In genomic region chr19:35471075-35471474, GRCh38 we compare ENCODE assay signal across 13 cellular contexts. TPM values are rescaled to one million over a fixed set of nuclear protein-coding genes. Genes with fewer than 3 reads are reported as not detected.
"Had no signal": no experiment of that assay in that cellular context is flagged by ENCODE, and none has a peak within 500 bp of the region (broad histone marks: within the 10 kb centered on the region; RNA-seq: fewer than 3 reads in every experiment).

No MANE protein-coding gene starts in this region.

RNA-seq across cellular contexts. Expression of gene KRTDAP, which starts 19.2 kb away (rescaled TPM):
- total RNA-seq: activated B cell treated with CpG ODN at 0.5 μM for 24 hours; activated CD4-positive, alpha-beta memory T cell treated with anti-CD3 and anti-CD28 coated beads for 36 hours; activated CD4-positive, alpha-beta memory T cell treated with anti-CD3 and anti-CD28 coated beads, Interleukin-2, amount 10 ng/mL, durations not matched to agents 7 days and 5 days; activated CD4-positive, alpha-beta T cell treated with anti-CD3 and anti-CD28 coated beads for 36 hours; activated CD4-positive, alpha-beta T cell treated with anti-CD3 and anti-CD28 coated beads, Interleukin-2, amount 10 ng/mL, durations not matched to agents 24 days and 14 days; activated CD4-positive, alpha-beta T cell treated with anti-CD3 and anti-CD28 coated beads, Interleukin-2, amount 10 ng/mL, durations not matched to agents 7 days and 5 days; activated CD8-positive, alpha-beta memory T cell treated with anti-CD3 and anti-CD28 coated beads for 36 hours; activated CD8-positive, alpha-beta memory T cell treated with anti-CD3 and anti-CD28 coated beads, Interleukin-2, amount 10 ng/mL, durations not matched to agents 7 days and 5 days; activated CD8-positive, alpha-beta T cell treated with anti-CD3 and anti-CD28 coated beads for 36 hours; activated CD8-positive, alpha-beta T cell treated with anti-CD3 and anti-CD28 coated beads, Interleukin-2, amount 10 ng/mL, durations not matched to agents 7 days and 5 days; T-helper 1 cell treated with Interleukin-12 subunit alpha and Interleukin-12 subunit beta and Interleukin-4 antibody, amounts not matched to agents 30 ng/mL and 1 ng/mL, for 36 hours; T-helper 17 cell; T-helper 2 cell treated with Interferon-gamma antibody and Interleukin-4, amounts not matched to agents 100 ng/mL and 5 ng/mL, for 36 hours had no signal

RNA-seq across cellular contexts. Expression of gene FFAR2, which starts 23.0 kb away (rescaled TPM):
- total RNA-seq: activated B cell treated with CpG ODN at 0.5 μM for 24 hours; activated CD4-positive, alpha-beta memory T cell treated with anti-CD3 and anti-CD28 coated beads for 36 hours; activated CD4-positive, alpha-beta memory T cell treated with anti-CD3 and anti-CD28 coated beads, Interleukin-2, amount 10 ng/mL, durations not matched to agents 7 days and 5 days; activated CD4-positive, alpha-beta T cell treated with anti-CD3 and anti-CD28 coated beads for 36 hours; activated CD4-positive, alpha-beta T cell treated with anti-CD3 and anti-CD28 coated beads, Interleukin-2, amount 10 ng/mL, durations not matched to agents 24 days and 14 days; activated CD4-positive, alpha-beta T cell treated with anti-CD3 and anti-CD28 coated beads, Interleukin-2, amount 10 ng/mL, durations not matched to agents 7 days and 5 days; activated CD8-positive, alpha-beta memory T cell treated with anti-CD3 and anti-CD28 coated beads for 36 hours; activated CD8-positive, alpha-beta memory T cell treated with anti-CD3 and anti-CD28 coated beads, Interleukin-2, amount 10 ng/mL, durations not matched to agents 7 days and 5 days; activated CD8-positive, alpha-beta T cell treated with anti-CD3 and anti-CD28 coated beads for 36 hours; activated CD8-positive, alpha-beta T cell treated with anti-CD3 and anti-CD28 coated beads, Interleukin-2, amount 10 ng/mL, durations not matched to agents 7 days and 5 days; T-helper 1 cell treated with Interleukin-12 subunit alpha and Interleukin-12 subunit beta and Interleukin-4 antibody, amounts not matched to agents 30 ng/mL and 1 ng/mL, for 36 hours; T-helper 2 cell treated with Interferon-gamma antibody and Interleukin-4, amounts not matched to agents 100 ng/mL and 5 ng/mL, for 36 hours had no signal

RNA-seq across cellular contexts. Expression of gene DMKN, which starts 42.4 kb away (rescaled TPM):
- total RNA-seq: activated CD4-positive, alpha-beta memory T cell treated with anti-CD3 and anti-CD28 coated beads, Interleukin-2, amount 10 ng/mL, durations not matched to agents 7 days and 5 days; activated CD4-positive, alpha-beta T cell treated with anti-CD3 and anti-CD28 coated beads, Interleukin-2, amount 10 ng/mL, durations not matched to agents 24 days and 14 days; activated CD4-positive, alpha-beta T cell treated with anti-CD3 and anti-CD28 coated beads, Interleukin-2, amount 10 ng/mL, durations not matched to agents 7 days and 5 days; activated CD8-positive, alpha-beta memory T cell treated with anti-CD3 and anti-CD28 coated beads, Interleukin-2, amount 10 ng/mL, durations not matched to agents 7 days and 5 days; activated CD8-positive, alpha-beta T cell treated with anti-CD3 and anti-CD28 coated beads, Interleukin-2, amount 10 ng/mL, durations not matched to agents 7 days and 5 days; T-helper 1 cell treated with Interleukin-12 subunit alpha and Interleukin-12 subunit beta and Interleukin-4 antibody, amounts not matched to agents 30 ng/mL and 1 ng/mL, for 36 hours; T-helper 17 cell; T-helper 2 cell treated with Interferon-gamma antibody and Interleukin-4, amounts not matched to agents 100 ng/mL and 5 ng/mL, for 36 hours had no signal

RNA-seq across cellular contexts. Expression of gene SBSN, which starts 57.0 kb away (rescaled TPM):
- total RNA-seq: activated B cell treated with CpG ODN at 0.5 μM for 24 hours; activated CD4-positive, alpha-beta memory T cell treated with anti-CD3 and anti-CD28 coated beads, Interleukin-2, amount 10 ng/mL, durations not matched to agents 7 days and 5 days; activated CD4-positive, alpha-beta T cell treated with anti-CD3 and anti-CD28 coated beads for 36 hours; activated CD4-positive, alpha-beta T cell treated with anti-CD3 and anti-CD28 coated beads, Interleukin-2, amount 10 ng/mL, durations not matched to agents 24 days and 14 days; activated CD4-positive, alpha-beta T cell treated with anti-CD3 and anti-CD28 coated beads, Interleukin-2, amount 10 ng/mL, durations not matched to agents 7 days and 5 days; activated CD8-positive, alpha-beta memory T cell treated with anti-CD3 and anti-CD28 coated beads for 36 hours; activated CD8-positive, alpha-beta memory T cell treated with anti-CD3 and anti-CD28 coated beads, Interleukin-2, amount 10 ng/mL, durations not matched to agents 7 days and 5 days; activated CD8-positive, alpha-beta T cell treated with anti-CD3 and anti-CD28 coated beads for 36 hours; activated CD8-positive, alpha-beta T cell treated with anti-CD3 and anti-CD28 coated beads, Interleukin-2, amount 10 ng/mL, durations not matched to agents 7 days and 5 days; T-helper 1 cell treated with Interleukin-12 subunit alpha and Interleukin-12 subunit beta and Interleukin-4 antibody, amounts not matched to agents 30 ng/mL and 1 ng/mL, for 36 hours; T-helper 17 cell; T-helper 2 cell treated with Interferon-gamma antibody and Interleukin-4, amounts not matched to agents 100 ng/mL and 5 ng/mL, for 36 hours had no signal
